9 cellular contexts compared by ENCODE assay signal in genomic region chr15:80996247-80996646, GRCh38. TPM values are rescaled to one million over a fixed set of nuclear protein-coding genes. Genes with fewer than 3 reads are reported as not detected.
DNase-seq lines count a peak whose midpoint lies in the region; ATAC-seq and TF ChIP-seq lines count a peak whose summit lies in the region.
"Had no signal": no experiment of that assay in that cellular context is flagged by ENCODE, and none has a peak within 500 bp of the region (broad histone marks: within the 10 kb centered on the region; RNA-seq: fewer than 3 reads in every experiment).

No MANE protein-coding gene starts in this region.

- TF ChIP-seq CTCF in AG09319 (IDR thresholded peaks at IDR 0.05; ENCODE audit: low read depth, low read length) = peak; percentile 18
- TF ChIP-seq CTCF in GM12865 (IDR thresholded peaks at IDR 0.05; ENCODE audit: insufficient read depth, low read depth, low read length, missing control alignments) = peak; percentile 51
- TF ChIP-seq CTCF in foreskin keratinocyte (conservative IDR thresholded peaks at IDR 0.05) = peak; percentile 63

- peaks cover 11% of the 10 kb centered on the region for H3K4me1 ChIP-seq in foreskin keratinocyte

- no peaks in the 10 kb centered on the region for H3K27me3 ChIP-seq in foreskin keratinocyte

- no peak overlapping the region for H3K27ac ChIP-seq in foreskin keratinocyte

- no peak for ATAC-seq in foreskin keratinocyte
- ATAC-seq in GM19395 (IDR thresholded peaks at IDR 0.05; ENCODE audit: unreplicated experiment) = no peak

- DNase-seq in AG09319 (ENCODE audit: extremely low read depth, low read depth) (no peak), GM12865 (ENCODE audit: low read depth) (peak; percentile 58), RKO (ENCODE audit: low spot score) (peak; percentile 47), foreskin keratinocyte (no peak), HCEC 1CT (no peak), GM19240 (ENCODE audit: insufficient read length, low spot score) (no peak), NCI-H345 (lab: John Stamatoyannopoulos, UW) (no peak)
- DNase-seq: effector CD8-positive, alpha-beta T cell had no signal

- no peak overlapping the region for H3K4me3 ChIP-seq in GM12865 (ENCODE audit: low read depth, low read length)

RNA-seq across cellular contexts. Expression of gene TLNRD1, which starts 4.5 kb away (rescaled TPM):
- total RNA-seq in foreskin keratinocyte = 11.5 and 12.4 TPM in 2 replicates
- polyA plus RNA-seq in foreskin keratinocyte = 7.4 and 8.1 TPM in 2 replicates

RNA-seq across cellular contexts. Expression of gene MESD, which starts 6.6 kb away (rescaled TPM):
- 31.0 and 32.4 TPM in 2 replicates for total RNA-seq in foreskin keratinocyte
- 27.1 and 29.9 TPM in 2 replicates for polyA plus RNA-seq in foreskin keratinocyte

Comparison
In these comparisons a context has a peak if more than half of its experiments do, and no peak if none do; other contexts are left out.
1. DNase-seq: peak in GM12865 (single experiment) and RKO (single experiment); none in AG09319 (single experiment), foreskin keratinocyte (0 of 2), HCEC 1CT (single experiment), GM19240 (single experiment) and NCI-H345 (single experiment).
2. Peak in every context shown above with its lines, with median percentiles within 50 percentile points of each other: CTCF ChIP-seq.